Comparison of ENCODE assay signal across 8 cellular contexts in genomic region chr6:7367408-7367807, GRCh38. TPM values are rescaled to one million over a fixed set of nuclear protein-coding genes. Genes with fewer than 3 reads are reported as not detected.
"Had no signal": no experiment of that assay in that cellular context is flagged by ENCODE, and none has a peak within 500 bp of the region (broad histone marks: within the 10 kb centered on the region; RNA-seq: fewer than 3 reads in every experiment).

No MANE protein-coding gene starts in this region.

- H3K27ac ChIP-seq: HL-60 had no signal

- H3K4me3 ChIP-seq: K562 had no signal

- FAIRE-seq: HepG2, HTR-8/SVneo, K562 had no signal

- DNase-seq: IMR-90, KBM-7, KG1 had no signal

RNA-seq across cellular contexts. Expression of gene CAGE1, which starts 22.1 kb away (rescaled TPM):
- total RNA-seq: IMR-90 had no signal
- polyA plus RNA-seq: IgD-negative memory B cell, IMR-90 had no signal
